ENCODE assay signal across 21 cellular contexts in the genomic region with DNA sequence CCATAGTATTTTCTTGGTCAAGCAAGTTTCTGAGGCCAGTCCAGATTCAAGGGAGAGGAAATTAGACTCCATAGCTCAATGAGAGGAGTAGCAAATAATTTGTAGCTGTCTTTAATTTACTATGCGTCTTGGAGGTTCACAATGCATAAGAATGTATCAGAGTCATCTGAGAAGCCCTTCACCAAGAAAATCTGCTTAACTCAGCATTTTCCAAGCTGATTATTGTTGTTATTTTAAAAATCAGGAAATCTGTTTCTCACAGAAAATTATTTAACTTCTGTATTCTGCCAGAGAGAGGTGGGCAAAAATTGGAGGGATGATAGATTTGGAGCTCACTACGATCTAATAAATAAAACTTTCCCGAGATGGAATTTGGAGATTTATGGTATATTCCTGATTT.
DNase-seq lines count a peak whose midpoint lies in the region; ATAC-seq, FAIRE-seq and TF ChIP-seq lines count a peak whose summit lies in the region.
"Had no signal": no experiment of that assay in that cellular context is flagged by ENCODE, and none has a peak within 500 bp of the region (broad histone marks: within the 10 kb centered on the region; RNA-seq: fewer than 3 reads in every experiment).

No MANE protein-coding gene starts in this region.

- H3K56ac ChIP-seq in IMR-90 (ENCODE audit: extremely low read depth, insufficient read depth, low read length) (no peak overlapping the region), H1 (replicated peaks; ENCODE audit: insufficient read length, low read depth, low read length) (no peak overlapping the region)

- TF ChIP-seq EP300 in A549 (IDR thresholded peaks at IDR 0.05) (no peak), H1 (IDR thresholded peaks at IDR 0.05; ENCODE audit: borderline replicate concordance in 1 of 2, low read depth in 2 of 2, low read length in 2 of 2) (no peak)

- no peak for ATAC-seq in A549
- ATAC-seq in IMR-90 (ENCODE audit: low read depth): no peak
- no peak for ATAC-seq in HG02678 (IDR thresholded peaks at IDR 0.05; ENCODE audit: unreplicated experiment)
- ATAC-seq in HG02840 (IDR thresholded peaks at IDR 0.05; ENCODE audit: low FRiP score, unreplicated experiment): no peak
- ATAC-seq: CD8-positive, alpha-beta T cell had no signal

- H2BK120ac ChIP-seq in IMR-90 (ENCODE audit: low read depth, low read length): no peak overlapping the region
- H2BK120ac ChIP-seq in H1 (replicated peaks; ENCODE audit: low read depth, low read length): no peak overlapping the region

- no peaks in the 10 kb centered on the region for H3K4me1 ChIP-seq in A549
- no peaks in the 10 kb centered on the region; the same call in 1 of the 2 replicates for H3K4me1 ChIP-seq in IMR-90 (ENCODE audit: control insufficient read depth, insufficient read depth, low read length)
- no peaks in the 10 kb centered on the region; a peak in 1 of 7 replicates for H3K4me1 ChIP-seq in H1 (replicated peaks in 1 of 4; ENCODE audit: control insufficient read depth in 3 of 4, insufficient read depth in 4 of 4, low read length in 3 of 4)
- H3K4me1 ChIP-seq: BLaER1 treated with 17β-estradiol and CSF1 and Interleukin-3, amounts not matched to agents 10 nM and 100 nM; Caco-2 had no signal

- H3K14ac ChIP-seq in IMR-90 (replicated peaks; ENCODE audit: low read depth, low read length) (no peak overlapping the region), H1 (ENCODE audit: insufficient read length) (no peak overlapping the region)

- H2AFZ ChIP-seq in IMR-90 (replicated peaks; ENCODE audit: low read length, poor library complexity): no peak overlapping the region
- H2AFZ ChIP-seq in H1 (ENCODE audit: low read length): no peak overlapping the region

- H3K23me2 ChIP-seq in H1 (ENCODE audit: low read depth, low read length): no peaks in the 10 kb centered on the region

- H3K9me3 ChIP-seq in A549 (0 out of 3 replicates have a peak, but pooled peaks cover 7% of the 10 kb centered on the region), IMR-90 (ENCODE audit: control insufficient read depth, insufficient read depth, low read length) (no peaks in the 10 kb centered on the region), H1 (ENCODE audit: insufficient read depth in 2 of 2, low read depth in 1 of 2, low read length in 1 of 2) (no peaks in the 10 kb centered on the region)
- H3K9me3 ChIP-seq: Caco-2 had no signal

- dilution Hi-C loops in IMR-90 (cut with HindIII; ENCODE audit: low sequenced_read_pairs, unreplicated experiment): no loop called here

- H3K4me3 ChIP-seq in A549: no peak overlapping the region
- no peak overlapping the region for H3K4me3 ChIP-seq in IMR-90 (ENCODE audit: insufficient read depth, low read depth, low read length)
- no peak overlapping the region for H3K4me3 ChIP-seq in H1 (ENCODE audit: extremely low read depth in 1 of 4, insufficient read depth in 2 of 4, low read depth in 3 of 4, low read length in 4 of 4)
- H3K4me3 ChIP-seq: BLaER1 treated with 17β-estradiol and CSF1 and Interleukin-3, amounts not matched to agents 10 nM and 100 nM had no signal

- H3K9ac ChIP-seq in IMR-90 (ENCODE audit: low read depth, low read length): no peak overlapping the region
- no peak overlapping the region for H3K9ac ChIP-seq in H1 (replicated peaks in 1 of 4; ENCODE audit: extremely low read depth in 1 of 4, low read depth in 3 of 4, low read length in 3 of 4)
- H3K9ac ChIP-seq: BLaER1 treated with 17β-estradiol and CSF1 and Interleukin-3, amounts not matched to agents 10 nM and 100 nM had no signal

- no peak overlapping the region for H3K18ac ChIP-seq in IMR-90 (ENCODE audit: low read depth, low read length)
- no peak overlapping the region for H3K18ac ChIP-seq in H1 (ENCODE audit: extremely low read depth, low read length)

- no peak overlapping the region for H4K91ac ChIP-seq in IMR-90 (ENCODE audit: insufficient read depth, low read depth, low read length)
- H4K91ac ChIP-seq in H1 (replicated peaks; ENCODE audit: insufficient read length, low read length): no peak overlapping the region

- no peak overlapping the region for H2AK5ac ChIP-seq in IMR-90 (ENCODE audit: low read depth, low read length)
- no peak overlapping the region for H2AK5ac ChIP-seq in H1 (ENCODE audit: low read depth, low read length)

- no TSS peak for BruUV-seq in IMR-90 (replicated peaks; lab: Mats Ljungman, UMichigan)

- H4K5ac ChIP-seq in IMR-90 (ENCODE audit: low read depth, low read length) (no peak overlapping the region), H1 (ENCODE audit: insufficient read length, low read depth, low read length) (no peak overlapping the region)

- 86% methylated on average over 3 of the region's 3 CpGs for WGBS in A549 (ENCODE audit: missing lambda C conversion rate)
- WGBS in IMR-90 (ENCODE audit: extremely low coverage in 2 of 2, insufficient read length in 1 of 2), 2 experiments: 79% methylated on average over 2 of the region's 3 CpGs; no CpG with 5 or more reads in 1 of the 2 experiments
- 90% methylated on average over 3 of the region's 3 CpGs; no CpG with 5 or more reads in 1 of the 2 experiments for WGBS in H1 (ENCODE audit: extremely low coverage in 1 of 2, insufficient coverage in 1 of 2, insufficient read length in 1 of 2, insufficient replicate concordance in 2 of 2, low coverage in 1 of 2, low lambda C conversion rate in 2 of 2, missing lambda C conversion rate in 1 of 2), 2 experiments

- DNase-seq in A549 (ENCODE audit: low read depth in 1 of 2, low spot score in 1 of 2): no peak
- no peak for DNase-seq in IMR-90
- DNase-seq in H1 (ENCODE audit: low read depth in 1 of 2, low spot score in 2 of 2): no peak
- DNase-seq in LoVo (ENCODE audit: low spot score): no peak
- DNase-seq: 8988T; AML-193; Caco-2; Calu3; CD4-positive, alpha-beta T cell; CD8-positive, alpha-beta T cell; DMS79 treated with DMSO at 0.1 percent for 48 hours; GF-D8 had no signal

- TF ChIP-seq RAD21 in A549 (conservative IDR thresholded peaks at IDR 0.05 in 1 of 2, IDR thresholded peaks at IDR 0.05 in 1 of 2) (no peak), IMR-90 (IDR thresholded peaks at IDR 0.05; ENCODE audit: low read length) (no peak), H1 (IDR thresholded peaks at IDR 0.05 in 1 of 2, conservative IDR thresholded peaks at IDR 0.05 in 1 of 2; ENCODE audit: low read depth in 2 of 2, low read length in 2 of 2) (no peak)

- TF ChIP-seq CTCF in A549 (IDR thresholded peaks at IDR 0.05) (no peak), IMR-90 (conservative IDR thresholded peaks at IDR 0.05; ENCODE audit: low read depth, low read length) (no peak), H1 (IDR thresholded peaks at IDR 0.05; ENCODE audit: control extremely low read depth in 1 of 3, insufficient read depth in 1 of 3, low read depth in 1 of 3, low read length in 3 of 3) (no peak)

- no peak overlapping the region for H2BK12ac ChIP-seq in H1 (ENCODE audit: low read depth, low read length)

- H2BK5ac ChIP-seq in IMR-90 (ENCODE audit: low read depth, low read length, poor library complexity, severe bottlenecking) (no peak overlapping the region), H1 (ENCODE audit: low read depth, low read length) (no peak overlapping the region)

- TF ChIP-seq POLR2A in A549 (IDR thresholded peaks at IDR 0.05; ENCODE audit: low read length): no peak
- no peak for TF ChIP-seq POLR2A in IMR-90 (IDR thresholded peaks at IDR 0.05; ENCODE audit: low read depth, low read length)
- TF ChIP-seq POLR2A in H1 (IDR thresholded peaks at IDR 0.05; ENCODE audit: control extremely low read depth in 1 of 2, low read depth in 2 of 2, low read length in 2 of 2): no peak

- H3K4me2 ChIP-seq in A549 (no peak overlapping the region), IMR-90 (ENCODE audit: low read depth, low read length) (no peak overlapping the region), H1 (ENCODE audit: insufficient read depth in 1 of 2, low read depth in 2 of 2, low read length in 2 of 2) (no peak overlapping the region)
- H3K4me2 ChIP-seq: BLaER1 treated with 17β-estradiol and CSF1 and Interleukin-3, amounts not matched to agents 10 nM and 100 nM had no signal

- H3K9me1 ChIP-seq in IMR-90 (ENCODE audit: insufficient read depth, low read length): no peaks in the 10 kb centered on the region

- POLR2A ChIA-PET in A549 (lab: Yijun Ruan, JAX) (no interaction called here), IMR-90 (lab: Charles Lee; ENCODE audit: unreplicated experiment) (no interaction called here), H1 (lab: Charles Lee; ENCODE audit: partially characterized antibody) (no interaction called here)

- H3K23ac ChIP-seq in IMR-90 (ENCODE audit: low read depth, low read length) (no peak overlapping the region), H1 (ENCODE audit: insufficient read length) (no peak overlapping the region)

- intact Hi-C loops in IMR-90 (cut with micrococcal nuclease): no loop called here

- H2BK15ac ChIP-seq in IMR-90 (ENCODE audit: low read depth, low read length) (no peak overlapping the region), H1 (ENCODE audit: low read length) (no peak overlapping the region)

- no peak overlapping the region for H2AK9ac ChIP-seq in IMR-90 (replicated peaks; ENCODE audit: low read depth, low read length, poor library complexity)

- H3K79me1 ChIP-seq in IMR-90 (ENCODE audit: low read depth in 1 of 2, low read length in 2 of 2) (no peaks in the 10 kb centered on the region), H1 (ENCODE audit: low read depth, low read length) (no peaks in the 10 kb centered on the region)

- H3K36me3 ChIP-seq in IMR-90 (ENCODE audit: control insufficient read depth, insufficient read depth, low read length) (peaks cover 8% of the 10 kb centered on the region), H1 (ENCODE audit: control insufficient read depth in 2 of 4, insufficient read depth in 4 of 4, low read length in 3 of 4) (no peaks in the 10 kb centered on the region)
- H3K36me3 ChIP-seq: BLaER1 treated with 17β-estradiol and CSF1 and Interleukin-3, amounts not matched to agents 10 nM and 100 nM had no signal

- CTCF ChIA-PET in A549 (lab: Yijun Ruan, JAX) (interaction anchor here (0.9 to 1.5 kb wide), 3 partner anchors 11 to 77 kb away, joined by 3 to 4 read pairs (median 3); no protein-coding TSS in a partner anchor), IMR-90 (lab: Yijun Ruan, JAX) (no interaction called here), H1 (lab: Charles Lee; ENCODE audit: partially characterized antibody) (interaction anchor here (0.7 to 2.4 kb wide), 7 partner anchors 9 to 122 kb away, joined by 3 to 8 read pairs (median 3); no protein-coding TSS in a partner anchor)

- H2BK20ac ChIP-seq in IMR-90 (ENCODE audit: low read depth, low read length) (no peak overlapping the region), H1 (ENCODE audit: low read length) (no peak overlapping the region)

- FAIRE-seq in A549 (lab: Jason Lieb, UNC): no peak
- no peak for FAIRE-seq in H1 (lab: Jason Lieb, UNC)
- FAIRE-seq: A204.1, D721Med, G401.6, GM12891, GM19239 had no signal

- no peaks in the 10 kb centered on the region for H3K27me3 ChIP-seq in IMR-90 (ENCODE audit: control insufficient read depth, insufficient read depth, low read length)
- H3K27me3 ChIP-seq in H1 (replicated peaks in 1 of 4; ENCODE audit: control insufficient read depth in 3 of 4, extremely low read depth in 1 of 4, insufficient read depth in 3 of 4, low read length in 3 of 4): no peaks in the 10 kb centered on the region
- H3K27me3 ChIP-seq: BLaER1 treated with 17β-estradiol and CSF1 and Interleukin-3, amounts not matched to agents 10 nM and 100 nM had no signal

- no peak overlapping the region for H3K4ac ChIP-seq in IMR-90 (ENCODE audit: low read depth, low read length)
- H3K4ac ChIP-seq in H1 (replicated peaks; ENCODE audit: insufficient read length, low read depth, low read length): no peak overlapping the region

- in situ Hi-C loops in IMR-90 (cut with MboI; ENCODE audit: low sequenced_read_pairs): no loop called here

- no peaks in the 10 kb centered on the region for H3K79me2 ChIP-seq in H1 (ENCODE audit: control insufficient read depth in 1 of 2, insufficient read depth in 2 of 2, low read length in 2 of 2)

- H4K8ac ChIP-seq in IMR-90 (ENCODE audit: low read depth in 2 of 2, low read length in 2 of 2) (no peak overlapping the region), H1 (ENCODE audit: extremely low read depth, insufficient read depth, low read length) (no peak overlapping the region)

- H3K27ac ChIP-seq in A549 (no peak overlapping the region), IMR-90 (ENCODE audit: insufficient read depth, low read length) (no peak overlapping the region), H1 (ENCODE audit: low read depth, low read length) (no peak overlapping the region)
- H3K27ac ChIP-seq: BLaER1 treated with 17β-estradiol and CSF1 and Interleukin-3, amounts not matched to agents 10 nM and 100 nM; C4-2B had no signal

- H4K20me1 ChIP-seq in IMR-90 (ENCODE audit: insufficient read depth, low read length): no peaks in the 10 kb centered on the region
- no peaks in the 10 kb centered on the region for H4K20me1 ChIP-seq in H1 (replicated peaks in 1 of 2; ENCODE audit: control insufficient read depth in 1 of 2, insufficient read depth in 2 of 2, low read length in 2 of 2)
- H4K20me1 ChIP-seq: BLaER1 treated with 17β-estradiol and CSF1 and Interleukin-3, amounts not matched to agents 10 nM and 100 nM had no signal
